In genomic region chr13:40190656-40191100, GRCh38 we compare ENCODE assay signal across 8 cellular contexts.
DNase-seq lines count a peak whose midpoint lies in the region; ATAC-seq, FAIRE-seq and TF ChIP-seq lines count a peak whose summit lies in the region.

No MANE protein-coding gene starts in this region.

- no peaks in the 10 kb centered on the region for H3K9me2 ChIP-seq in MM.1S (replicated peaks; ENCODE audit: insufficient read depth, low read length)

- H3K27ac Mint-ChIP-seq in nephron progenitor cell, result peak overlapping the region; percentile 73

- no peak for TF ChIP-seq CTCF in MM.1S (IDR thresholded peaks at IDR 0.05; ENCODE audit: low read length)
- TF ChIP-seq CTCF in esophagus muscularis mucosa (IDR thresholded peaks at IDR 0.05), result no peak
- TF ChIP-seq CTCF in nephron progenitor cell (IDR thresholded peaks at IDR 0.05), result no peak
- TF ChIP-seq CTCF in D721Med (IDR thresholded peaks at IDR 0.05; ENCODE audit: insufficient read depth, missing control alignments), result no peak

- peaks cover 46% of the 10 kb centered on the region for H3K4me1 Mint-ChIP-seq in nephron progenitor cell

- H3K27ac ChIP-seq in MM.1S (ENCODE audit: low read length), result no peak overlapping the region
- H3K27ac ChIP-seq in esophagus muscularis mucosa (replicated peaks in 1 of 4), result peak overlapping the region; percentile 79 to 92 (median 87)
- H3K27ac ChIP-seq in subcutaneous abdominal adipose tissue (ENCODE audit: low read depth, low read length), result peak overlapping the region; percentile 74

- no peaks in the 10 kb centered on the region for H3K4me1 ChIP-seq in MM.1S (ENCODE audit: low read length)
- H3K4me1 ChIP-seq in esophagus muscularis mucosa, result peaks cover 50 to 71% (median 68%) of the 10 kb centered on the region in 4 donors
- H3K4me1 ChIP-seq in subcutaneous abdominal adipose tissue (ENCODE audit: control insufficient read depth in 5 of 5, insufficient read depth in 5 of 5, low read length in 5 of 5), result peaks cover 14 to 56% (median 54%) of the 10 kb centered on the region in 5 donors

- H4K20me1 ChIP-seq in MM.1S (ENCODE audit: insufficient read depth, low read length), result no peaks in the 10 kb centered on the region

- TF ChIP-seq EP300 in esophagus muscularis mucosa (IDR thresholded peaks at IDR 0.05), result no peak

- peaks cover 6% of the 10 kb centered on the region for H3K27me3 Mint-ChIP-seq in nephron progenitor cell (ENCODE audit: low read depth, poor library complexity)

- H3K9ac ChIP-seq in MM.1S (ENCODE audit: low read length) (no peak overlapping the region), subcutaneous abdominal adipose tissue (ENCODE audit: low read length in 5 of 5) (no peak overlapping the region)

- no peak overlapping the region for H3K4me3 ChIP-seq in MM.1S (ENCODE audit: low read length)
- no peak overlapping the region for H3K4me3 ChIP-seq in esophagus muscularis mucosa
- no peak overlapping the region for H3K4me3 ChIP-seq in subcutaneous abdominal adipose tissue (ENCODE audit: low read depth in 1 of 5, low read length in 5 of 5)

- intact Hi-C loops in esophagus muscularis mucosa (cut with DNase I), result loop anchor here (10.0 kb wide), 1 partner anchor 474 kb away; the partner anchor contains the start of gene FOXO1

- 23% methylated on average over 5 of the region's 5 CpGs for WGBS in esophagus muscularis mucosa

- peak; percentile 61 for DNase-seq in MM.1S
- peak; percentile 75 for DNase-seq in activated CD8-positive, alpha-beta memory T cell treated with anti-CD3 and anti-CD28 coated beads, Interleukin-2, amount 50 U/mL, for 48 hours
- DNase-seq in esophagus muscularis mucosa (ENCODE audit: extremely low spot score), result no peak
- DNase-seq in nephron progenitor cell, result no peak
- DNase-seq in cerebellum (ENCODE audit: low spot score), result no peak
- no peak for DNase-seq in D721Med (ENCODE audit: insufficient read length, low spot score)

- no peaks in the 10 kb centered on the region for H3K27me3 ChIP-seq in MM.1S (replicated peaks; ENCODE audit: insufficient read depth, low read length)
- no peaks in the 10 kb centered on the region for H3K27me3 ChIP-seq in esophagus muscularis mucosa
- H3K27me3 ChIP-seq in subcutaneous abdominal adipose tissue (ENCODE audit: control insufficient read depth in 5 of 5, insufficient read depth in 4 of 5, low read length in 5 of 5), result no peaks in the 10 kb centered on the region

- H3F3A ChIP-seq in MM.1S (ENCODE audit: insufficient read depth, low read length), result no peaks in the 10 kb centered on the region

- H3K36me3 Mint-ChIP-seq in nephron progenitor cell (ENCODE audit: low read depth), result no peaks in the 10 kb centered on the region

- TF ChIP-seq POLR2A in esophagus muscularis mucosa (IDR thresholded peaks at IDR 0.05; ENCODE audit: low read depth), result no peak

- H3K4me2 ChIP-seq in MM.1S (ENCODE audit: low read depth, low read length), result no peak overlapping the region

- H2AFZ ChIP-seq in MM.1S (ENCODE audit: low read length), result no peak overlapping the region

- H3K9me3 ChIP-seq in MM.1S (replicated peaks; ENCODE audit: insufficient read depth, low read length) (no peaks in the 10 kb centered on the region), esophagus muscularis mucosa (no peaks in the 10 kb centered on the region), subcutaneous abdominal adipose tissue (ENCODE audit: control insufficient read depth in 5 of 5, low read length in 5 of 5) (no peaks in the 10 kb centered on the region)

- no peak overlapping the region for H3K4me3 Mint-ChIP-seq in nephron progenitor cell

- ATAC-seq in GM18498 (IDR thresholded peaks at IDR 0.05; ENCODE audit: unreplicated experiment), result peak; percentile 69

- no peaks in the 10 kb centered on the region for H3K36me3 ChIP-seq in MM.1S (replicated peaks; ENCODE audit: insufficient read depth, low read length)
- H3K36me3 ChIP-seq in esophagus muscularis mucosa, result no peaks in the 10 kb centered on the region
- no peaks in the 10 kb centered on the region for H3K36me3 ChIP-seq in subcutaneous abdominal adipose tissue (ENCODE audit: control insufficient read depth in 5 of 5, insufficient read depth in 5 of 5, low read length in 5 of 5)

- H3K79me2 ChIP-seq in MM.1S (ENCODE audit: low read length), result no peaks in the 10 kb centered on the region

- FAIRE-seq in D721Med (lab: Jason Lieb, UNC), result no peak

- no peaks in the 10 kb centered on the region for H3K9me3 Mint-ChIP-seq in nephron progenitor cell

Comparison
In these comparisons a context has a peak if more than half of its experiments do, and no peak if none do; other contexts are left out.
1. DNase-seq: peak in MM.1S (single experiment) and activated CD8-positive, alpha-beta memory T cell treated with anti-CD3 and anti-CD28 coated beads, Interleukin-2, amount 50 U/mL, for 48 hours (single experiment); none in esophagus muscularis mucosa (single experiment), nephron progenitor cell (single experiment), cerebellum (single experiment) and D721Med (single experiment).